23 cellular contexts compared by ENCODE assay signal in the genomic region with DNA sequence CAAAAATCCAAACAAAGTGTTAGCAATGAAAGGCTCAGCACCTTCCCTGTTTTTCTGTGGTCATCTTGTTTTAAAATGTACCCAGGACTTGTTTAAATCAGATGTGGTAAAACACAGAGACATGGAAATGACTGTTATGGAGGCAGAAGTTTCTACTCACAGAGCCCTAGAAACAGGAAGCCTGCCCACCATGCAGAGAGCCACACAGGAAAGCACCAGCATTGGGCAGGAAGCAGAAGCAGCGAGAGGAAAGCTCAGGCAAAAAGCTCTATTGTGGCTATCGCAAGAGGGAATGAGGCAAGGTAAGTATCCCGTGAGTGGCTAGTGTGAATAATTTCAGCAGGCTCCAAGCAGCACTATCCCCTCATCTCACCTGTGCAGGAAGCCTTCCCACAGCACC. TPM values are rescaled to one million over a fixed set of nuclear protein-coding genes. Genes with fewer than 3 reads are reported as not detected.
A peak's percentile ranks its signal among the peaks of the same experiment; 100 is the strongest.
DNase-seq lines count a peak whose midpoint lies in the region; ATAC-seq, FAIRE-seq and TF ChIP-seq lines count a peak whose summit lies in the region.
"Had no signal": no experiment of that assay in that cellular context is flagged by ENCODE, and none has a peak within 500 bp of the region (broad histone marks: within the 10 kb centered on the region; RNA-seq: fewer than 3 reads in every experiment).

No MANE protein-coding gene starts in this region.

- H3K79me2 ChIP-seq in DND-41 (ENCODE audit: insufficient read depth, low read length) = no peaks in the 10 kb centered on the region

- peaks cover 11% of the 10 kb centered on the region for H3K4me1 ChIP-seq in DND-41 (ENCODE audit: insufficient read depth, low read length)
- H3K4me1 ChIP-seq: thyroid gland had no signal

- peaks cover 6% of the 10 kb centered on the region for H3K36me3 Mint-ChIP-seq in WTC11
- no peaks in the 10 kb centered on the region for H3K36me3 Mint-ChIP-seq in natural killer cell

- peak; percentile 91 for ATAC-seq in DND-41 (ENCODE audit: insufficient read depth, low read depth)
- peak; percentile 43; the same call in 1 of the 2 replicates for ATAC-seq in WTC11
- peak in 2 of 3 donors; percentile 49 to 70 for ATAC-seq in natural killer cell
- no peak for ATAC-seq in GM19395 (IDR thresholded peaks at IDR 0.05; ENCODE audit: unreplicated experiment)

- H3K27ac ChIP-seq in DND-41 (ENCODE audit: low read length) = peak overlapping the region; percentile 22; the same call in 1 of the 2 replicates
- H3K27ac ChIP-seq: ovary, thyroid gland had no signal

- intact Hi-C loops in natural killer cell (cut with micrococcal nuclease) = no loop called here

- no peak overlapping the region for H3K9ac ChIP-seq in DND-41 (ENCODE audit: low read depth, low read length)

- H3K4me3 Mint-ChIP-seq in WTC11 (no peak overlapping the region), natural killer cell (no peak overlapping the region)
- H3K4me3 Mint-ChIP-seq: activated T-helper 1 cell treated with anti-CD3 and anti-CD28 coated beads, Interleukin-12 subunit alpha, Interleukin-12 subunit beta, Interleukin-2, Interleukin-4 antibody, amounts not matched to agents 30 ng/mL and 10 ng/mL and 1 ng/mL, durations not matched to agents 14 hours and 24 hours and 36 hours had no signal

- no peaks in the 10 kb centered on the region for H3K27me3 Mint-ChIP-seq in WTC11 (ENCODE audit: low read depth)
- no peaks in the 10 kb centered on the region for H3K27me3 Mint-ChIP-seq in natural killer cell (ENCODE audit: low read depth in 2 of 2)

- H3K4me1 Mint-ChIP-seq in WTC11 = peaks cover 7% of the 10 kb centered on the region; the same call in 1 of the 2 replicates
- H3K4me1 Mint-ChIP-seq in natural killer cell = peaks cover 7 to 14% of the 10 kb centered on the region in 2 donors

- no peaks in the 10 kb centered on the region for H4K20me1 ChIP-seq in DND-41 (ENCODE audit: insufficient read depth, low read length)

- POLR2A ChIA-PET in WTC11 (lab: Charles Lee) = no interaction called here

- H3K4me3 ChIP-seq in DND-41 (ENCODE audit: low read depth in 1 of 2, low read length in 2 of 2) = no peak overlapping the region
- H3K4me3 ChIP-seq: ovary, thyroid gland had no signal

- no peak for FAIRE-seq in GM12891 (lab: Jason Lieb, UNC)
- FAIRE-seq: endometrium had no signal

- in situ Hi-C loops in KBM-7 (cut with MboI; ENCODE audit: low pct_unique_long_range_greater_than_20kb, low sequenced_read_pairs) = no loop called here

- peak overlapping the region; percentile 74 for H2AFZ ChIP-seq in DND-41 (ENCODE audit: low read depth, low read length)

- H3K9me3 Mint-ChIP-seq in WTC11 (peaks cover 14% of the 10 kb centered on the region), natural killer cell (no peaks in the 10 kb centered on the region)
- H3K9me3 Mint-ChIP-seq: activated T-helper 1 cell treated with anti-CD3 and anti-CD28 coated beads, Interleukin-12 subunit alpha, Interleukin-12 subunit beta, Interleukin-2, Interleukin-4 antibody, amounts not matched to agents 30 ng/mL and 10 ng/mL and 1 ng/mL, durations not matched to agents 14 hours and 24 hours and 36 hours had no signal

- H3K9me3 ChIP-seq in DND-41 (ENCODE audit: insufficient read depth, low read length, severe bottlenecking) = no peaks in the 10 kb centered on the region
- H3K9me3 ChIP-seq: ovary, thyroid gland had no signal

- DNase-seq in DND-41 (peak; percentile 44), KBM-7 (peak; percentile 60), WTC11 (ENCODE audit: low spot score) (no peak), natural killer cell (no peak), GM12891 (ENCODE audit: insufficient read length, low spot score) (no peak), pons (ENCODE audit: low spot score) (no peak)
- DNase-seq: activated CD4-positive, alpha-beta T cell treated with anti-CD3 and anti-CD28 coated beads, Interleukin-2, amount 50 U/mL, for 1 hour; anterior cingulate cortex; DMS53; IMR-90; kidney glomerular epithelial cell; NCI-H2171 treated with DMSO at 0.1 percent for 48 hours; ovary; stimulated activated CD4-positive, alpha-beta T cell treated with anti-CD3 and anti-CD28 coated beads, Interleukin-4, amount 100 ng/mL, for 1 hour; thyroid gland had no signal

- no peaks in the 10 kb centered on the region for H3K36me3 ChIP-seq in DND-41 (ENCODE audit: insufficient read depth, low read length)
- H3K36me3 ChIP-seq: ovary, thyroid gland had no signal

- CTCF ChIA-PET in WTC11 (lab: Charles Lee) = interaction anchor here (1.0 to 2.1 kb wide), 2 partner anchors 19 to 226 kb away, joined by 4 to 9 read pairs; no protein-coding TSS in a partner anchor

- TF ChIP-seq POLR2A in GM12891 (IDR thresholded peaks at IDR 0.05; ENCODE audit: low read depth, low read length) = no peak

- no peak for TF ChIP-seq CTCF in DND-41 (IDR thresholded peaks at IDR 0.05; ENCODE audit: borderline replicate concordance, extremely low read depth, low read length, poor library complexity, severe bottlenecking)
- TF ChIP-seq CTCF in WTC11 (IDR thresholded peaks at IDR 0.05) = no peak
- no peak for TF ChIP-seq CTCF in natural killer cell (IDR thresholded peaks at IDR 0.05)

- no peak overlapping the region; the same call in 1 of the 2 replicates for H3K4me2 ChIP-seq in DND-41 (ENCODE audit: insufficient read depth, low read length)

- no peak overlapping the region for H3K27ac Mint-ChIP-seq in WTC11
- H3K27ac Mint-ChIP-seq in natural killer cell = no peak overlapping the region
- H3K27ac Mint-ChIP-seq: activated T-helper 1 cell treated with anti-CD3 and anti-CD28 coated beads, Interleukin-12 subunit alpha, Interleukin-12 subunit beta, Interleukin-2, Interleukin-4 antibody, amounts not matched to agents 30 ng/mL and 10 ng/mL and 1 ng/mL, durations not matched to agents 14 hours and 24 hours and 36 hours had no signal

- no peaks in the 10 kb centered on the region for H3K27me3 ChIP-seq in DND-41 (ENCODE audit: insufficient read depth, low read length, poor library complexity)
- H3K27me3 ChIP-seq: ovary, thyroid gland had no signal

TF ChIP-seq in WTC11, 78 proteins besides CTCF, POLR2A, EP300 and RAD21 (continues in another document):
- TF ChIP-seq RORB (CRISPR knock-in tag; IDR thresholded peaks at IDR 0.05) (no peak), SP1 (CRISPR knock-in tag; conservative IDR thresholded peaks at IDR 0.05) (no peak), NFE2L1 (CRISPR knock-in tag; IDR thresholded peaks at IDR 0.05) (no peak), TEAD4 (CRISPR knock-in tag; IDR thresholded peaks at IDR 0.05) (no peak), ATF1 (CRISPR knock-in tag; IDR thresholded peaks at IDR 0.05) (no peak), ZMAT4 (CRISPR knock-in tag; IDR thresholded peaks at IDR 0.05) (no peak), MYBL2 (CRISPR knock-in tag; IDR thresholded peaks at IDR 0.05) (no peak), ZNF416 (CRISPR knock-in tag; IDR thresholded peaks at IDR 0.05) (no peak), EMX1 (CRISPR knock-in tag; IDR thresholded peaks at IDR 0.05) (no peak), ZNF219 (CRISPR knock-in tag; IDR thresholded peaks at IDR 0.05; ENCODE audit: borderline replicate concordance) (no peak)
- TF ChIP-seq, protein P1, sequence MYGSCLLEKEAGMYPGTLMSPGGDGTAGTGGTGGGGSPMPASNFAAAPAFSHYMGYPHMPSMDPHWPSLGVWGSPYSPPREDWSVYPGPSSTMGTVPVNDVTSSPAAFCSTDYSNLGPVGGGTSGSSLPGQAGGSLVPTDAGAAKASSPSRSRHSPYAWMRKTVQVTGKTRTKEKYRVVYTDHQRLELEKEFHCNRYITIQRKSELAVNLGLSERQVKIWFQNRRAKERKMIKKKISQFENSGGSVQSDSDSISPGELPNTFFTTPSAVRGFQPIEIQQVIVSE (CRISPR knock-in tag; IDR thresholded peaks at IDR 0.05; ENCODE audit: borderline replicate concordance) = no peak
- TF ChIP-seq, protein P2, sequence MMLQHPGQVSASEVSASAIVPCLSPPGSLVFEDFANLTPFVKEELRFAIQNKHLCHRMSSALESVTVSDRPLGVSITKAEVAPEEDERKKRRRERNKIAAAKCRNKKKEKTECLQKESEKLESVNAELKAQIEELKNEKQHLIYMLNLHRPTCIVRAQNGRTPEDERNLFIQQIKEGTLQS (CRISPR knock-in tag; conservative IDR thresholded peaks at IDR 0.05) = no peak

TF ChIP-seq in GM12891, 5 proteins besides CTCF, POLR2A, EP300 and RAD21:
- TF ChIP-seq PAX5 (IDR thresholded peaks at IDR 0.05; ENCODE audit: insufficient read depth, low read length, severe bottlenecking) = no peak
- TF ChIP-seq POU2F2 (IDR thresholded peaks at IDR 0.05; ENCODE audit: low read depth, low read length) = no peak
- TF ChIP-seq POLR2AphosphoS5 (IDR thresholded peaks at IDR 0.05; ENCODE audit: low read depth, low read length) = no peak
- no peak for TF ChIP-seq TAF1 (IDR thresholded peaks at IDR 0.05; ENCODE audit: low read depth, low read length)
- TF ChIP-seq SPI1 (IDR thresholded peaks at IDR 0.05; ENCODE audit: low read depth, low read length) = no peak

RNA-seq across cellular contexts. Expression of gene GPR6, which starts 42.8 kb away (rescaled TPM):
- total RNA-seq in WTC11 (2021) (0.22 TPM in 1 of 3 replicates, not detected in the others), natural killer cell (not detected)
- polyA plus RNA-seq in GM12891 (2012; ENCODE audit: low read depth, missing spikeins) = not detected
- total RNA-seq: activated T-helper 1 cell treated with anti-CD3 and anti-CD28 coated beads, Interleukin-12 subunit alpha, Interleukin-12 subunit beta, Interleukin-2, Interleukin-4 antibody, amounts not matched to agents 30 ng/mL and 10 ng/mL and 1 ng/mL, durations not matched to agents 14 hours and 24 hours and 36 hours; chondrocyte; fibroblast of villous mesenchyme; IMR-90; mononuclear cell; ovary; T-helper 2 cell treated with Interferon-gamma antibody and Interleukin-4, amounts not matched to agents 100 ng/mL and 5 ng/mL, for 36 hours; thyroid gland had no signal
- polyA plus RNA-seq: BJ, IMR-90, ovary had no signal

Comparison
In these comparisons a context has a peak if more than half of its experiments do, and no peak if none do; other contexts are left out.
1. DNase-seq: peak in DND-41 (single experiment) and KBM-7 (single experiment); none in WTC11 (single experiment), natural killer cell (single experiment), GM12891 (single experiment) and pons (single experiment).